21 cellular contexts compared by ENCODE assay signal in the genomic region with DNA sequence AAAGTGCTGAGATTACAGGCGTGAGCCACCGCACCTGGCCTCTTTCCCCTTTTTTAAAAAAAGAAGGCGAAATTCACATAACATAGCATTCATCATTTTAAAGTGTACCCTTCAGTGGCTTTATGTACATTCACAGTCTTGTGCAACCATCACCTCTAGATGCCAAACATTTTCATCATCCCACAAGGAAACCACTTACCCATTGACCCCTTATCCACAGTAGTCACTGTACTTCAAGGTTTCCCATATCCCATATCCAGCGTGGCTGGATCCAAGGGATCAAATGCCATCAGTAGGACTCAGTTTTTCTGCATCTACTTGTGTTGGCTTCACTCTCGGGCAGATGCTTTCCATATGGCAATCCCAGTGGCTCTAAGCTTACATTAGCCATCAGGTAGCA. TPM values are rescaled to one million over a fixed set of nuclear protein-coding genes. Genes with fewer than 3 reads are reported as not detected.
DNase-seq lines count a peak whose midpoint lies in the region; ATAC-seq and TF ChIP-seq lines count a peak whose summit lies in the region.
"Had no signal": no experiment of that assay in that cellular context is flagged by ENCODE, and none has a peak within 500 bp of the region (broad histone marks: within the 10 kb centered on the region; RNA-seq: fewer than 3 reads in every experiment).

No MANE protein-coding gene starts in this region.

- no peak overlapping the region for H3K4me3 ChIP-seq in fibroblast of villous mesenchyme (ENCODE audit: low read depth, low read length)
- no peak overlapping the region for H3K4me3 ChIP-seq in gastroesophageal sphincter
- H3K4me3 ChIP-seq in transverse colon: no peak overlapping the region
- H3K4me3 ChIP-seq in psoas muscle: no peak overlapping the region
- H3K4me3 ChIP-seq: ascending aorta, dorsolateral prefrontal cortex, GM23338 had no signal

- no peak for TF ChIP-seq POLR2A in gastroesophageal sphincter (IDR thresholded peaks at IDR 0.05)
- TF ChIP-seq POLR2A in transverse colon (IDR thresholded peaks at IDR 0.05): no peak

- in situ Hi-C loops in transverse colon (cut with MboI; ENCODE audit: low pct_ligation_motif_present in 1 of 4, low pct_unique_long_range_greater_than_20kb in 1 of 4, low sequenced_read_pairs in 3 of 4): no loop called here

- no peaks in the 10 kb centered on the region for H3K9me3 ChIP-seq in gastroesophageal sphincter
- no peaks in the 10 kb centered on the region for H3K9me3 ChIP-seq in transverse colon
- H3K9me3 ChIP-seq in psoas muscle: no peaks in the 10 kb centered on the region
- H3K9me3 ChIP-seq: ascending aorta, SK-N-SH had no signal

- WGBS in gastroesophageal sphincter (ENCODE audit: low coverage in 1 of 2), 2 donors: 76 to 80% methylated on average over 5 of the region's 5 CpGs
- 67 to 75% methylated on average over 3 to 5 of the region's 5 CpGs for WGBS in transverse colon (ENCODE audit: low coverage in 1 of 2), 2 donors
- WGBS in psoas muscle, 3 donors: 75 to 77% (median 75%) methylated on average over 5 of the region's 5 CpGs

- DNase-seq in EH (ENCODE audit: low read depth): peak; percentile 45
- DNase-seq in HS-5 (ENCODE audit: low read depth): peak; percentile 60
- peak; percentile 68 for DNase-seq in amniotic epithelial cell (ENCODE audit: low read depth)
- DNase-seq in fibroblast of villous mesenchyme (ENCODE audit: low read depth): peak; percentile 74
- DNase-seq in transverse colon: no peak
- no peak for DNase-seq in DMS79 treated with DMSO at 0.1 percent for 48 hours (lab: John Stamatoyannopoulos, UW)
- no peak for DNase-seq in psoas muscle
- DNase-seq: activated CD4-positive, alpha-beta T cell treated with anti-CD3 and anti-CD28 coated beads, Interleukin-2, amount 50 U/mL, for 1 hour; CD4-positive, alpha-beta T cell; dorsolateral prefrontal cortex; Karpas-422; NCI-H1092; NCI-H1930; SK-N-SH; stimulated activated CD8-positive, alpha-beta memory T cell treated with anti-CD3 and anti-CD28 coated beads, Interleukin-4, amount 100 ng/mL, for 48 hours; WERI-Rb-1 had no signal

- H3K36me3 ChIP-seq in gastroesophageal sphincter: peaks cover 0 to 3% of the 10 kb centered on the region in 2 donors
- no peaks in the 10 kb centered on the region for H3K36me3 ChIP-seq in transverse colon
- H3K36me3 ChIP-seq in psoas muscle (ENCODE audit: insufficient read depth in 1 of 2, low read depth in 1 of 2): no peaks in the 10 kb centered on the region
- H3K36me3 ChIP-seq: ascending aorta, WERI-Rb-1 had no signal

- H3K27ac ChIP-seq in gastroesophageal sphincter (no peak overlapping the region), transverse colon (no peak overlapping the region), psoas muscle (no peak overlapping the region)
- H3K27ac ChIP-seq: ascending aorta, dorsolateral prefrontal cortex, parathyroid adenoma, RWPE1, WERI-Rb-1 had no signal

- TF ChIP-seq CTCF in fibroblast of villous mesenchyme (IDR thresholded peaks at IDR 0.05; ENCODE audit: insufficient read depth, low read depth, low read length) (no peak), gastroesophageal sphincter (IDR thresholded peaks at IDR 0.05) (no peak), transverse colon (IDR thresholded peaks at IDR 0.05) (no peak), psoas muscle (IDR thresholded peaks at IDR 0.05) (no peak)

- no peaks in the 10 kb centered on the region for H3K27me3 ChIP-seq in gastroesophageal sphincter
- H3K27me3 ChIP-seq in transverse colon: no peaks in the 10 kb centered on the region
- no peaks in the 10 kb centered on the region for H3K27me3 ChIP-seq in psoas muscle (ENCODE audit: insufficient read depth in 3 of 3, low read length in 2 of 3)
- H3K27me3 ChIP-seq: ascending aorta, dorsolateral prefrontal cortex had no signal

- intact Hi-C loops in transverse colon (cut with DNase I; ENCODE audit: low total_unique reads): no loop called here
- intact Hi-C loops in psoas muscle (cut with DNase I): loop anchor here in 1 of 2 donors (5.0 kb wide), 1 partner anchor 63 kb away; no protein-coding TSS in a partner anchor

- H3K4me1 ChIP-seq in gastroesophageal sphincter (peaks cover 0 to 30% (median 9%) of the 10 kb centered on the region in 3 donors), transverse colon (peaks cover 5 to 6% (median 6%) of the 10 kb centered on the region in 4 donors), psoas muscle (peaks cover 15% of the 10 kb centered on the region)

- TF ChIP-seq EP300 in gastroesophageal sphincter (IDR thresholded peaks at IDR 0.05): no peak
- no peak for TF ChIP-seq EP300 in transverse colon (IDR thresholded peaks at IDR 0.05; ENCODE audit: low read depth)

- ATAC-seq in gastroesophageal sphincter (no peak), psoas muscle (no peak)
- ATAC-seq: GM23338 had no signal

RNA-seq across cellular contexts. Expression of gene BMERB1, which starts 50.3 kb away (rescaled TPM):
- total RNA-seq in fibroblast of villous mesenchyme: 37.4 and 44.0 TPM in 2 replicates
- total RNA-seq in gastroesophageal sphincter: 100 to 1,000 TPM in 2 of 4 donors, 10 to 100 TPM in 2; 84.5 to 135 (median 101) TPM
- 10 to 100 TPM in 3 of 4 donors, 1 to 10 TPM in 1; 8.6 to 65.1 (median 14.1) TPM for total RNA-seq in transverse colon
- 100 to 1,000 TPM in 2 of 4 donors, 10 to 100 TPM in 2; 31.3 to 133 (median 84.6) TPM for total RNA-seq in psoas muscle
- polyA plus RNA-seq in psoas muscle: 10 to 100 TPM; 26.6 to 83.8 (median 38.3) TPM

Comparison
In these comparisons a context has a peak if more than half of its experiments do, and no peak if none do; other contexts are left out.
1. DNase-seq: peak in EH (single experiment), HS-5 (single experiment), amniotic epithelial cell (single experiment) and fibroblast of villous mesenchyme (single experiment); none in transverse colon (single experiment), DMS79 treated with DMSO at 0.1 percent for 48 hours (single experiment) and psoas muscle (0 of 2).